In genomic region chr20:41956316-41957050, GRCh38 we compare ENCODE assay signal across 9 cellular contexts.
DNase-seq lines count a peak whose midpoint lies in the region; ATAC-seq and TF ChIP-seq lines count a peak whose summit lies in the region.
"Had no signal": no experiment of that assay in that cellular context is flagged by ENCODE, and none has a peak within 500 bp of the region (broad histone marks: within the 10 kb centered on the region; RNA-seq: fewer than 3 reads in every experiment).

No MANE protein-coding gene starts in this region.

- ATAC-seq in GM21723 (IDR thresholded peaks at IDR 0.05; ENCODE audit: unreplicated experiment) (no peak), GM18520 (IDR thresholded peaks at IDR 0.05; ENCODE audit: unreplicated experiment) (no peak), HG03108 (IDR thresholded peaks at IDR 0.05; ENCODE audit: unreplicated experiment) (no peak), GM19023 (IDR thresholded peaks at IDR 0.05; ENCODE audit: unreplicated experiment) (no peak)

- H3K4me3 ChIP-seq in kidney epithelial cell (ENCODE audit: low read depth, low read length): no peak overlapping the region

- H3K27me3 ChIP-seq in kidney epithelial cell (ENCODE audit: control insufficient read depth, insufficient read depth, low read length): no peaks in the 10 kb centered on the region

- H3K4me1 Mint-ChIP-seq in Calu3 (ENCODE audit: low read depth, unreplicated experiment): no peaks in the 10 kb centered on the region

- no peaks in the 10 kb centered on the region for H3K36me3 Mint-ChIP-seq in Calu3 (ENCODE audit: insufficient read depth, unreplicated experiment)

- intact Hi-C loops in Calu3 (cut with micrococcal nuclease; ENCODE audit: unreplicated experiment): loop anchor here (1.0 to 5.0 kb wide), 2 partner anchors 1231 to 1451 kb away; no protein-coding TSS in a partner anchor

- H3K27me3 Mint-ChIP-seq in Calu3 (ENCODE audit: unreplicated experiment): peaks cover 41% of the 10 kb centered on the region

- CTCF ChIA-PET in Calu3 (lab: Charles Lee): interaction anchor here (1.0 kb wide), 1 partner anchor 1453 kb away, joined by 3 read pairs; no protein-coding TSS in a partner anchor

- peak; percentile 23 for TF ChIP-seq CTCF in Calu3 (IDR thresholded peaks at IDR 0.05; ENCODE audit: unreplicated experiment)
- TF ChIP-seq CTCF in kidney epithelial cell (IDR thresholded peaks at IDR 0.05; ENCODE audit: insufficient read depth, low read length, poor library complexity, severe bottlenecking): peak; percentile 34

- no peak overlapping the region for H3K27ac Mint-ChIP-seq in Calu3 (ENCODE audit: unreplicated experiment)
- H3K27ac Mint-ChIP-seq: activated naive CD4-positive, alpha-beta T cell treated with anti-CD3 and anti-CD28 coated beads for 36 hours had no signal

- DNase-seq in Calu3 (peak; percentile 18), HT1080 (ENCODE audit: low read depth) (peak; percentile 20), SHP77 treated with DMSO at 0.1 percent for 48 hours (lab: John Stamatoyannopoulos, UW) (peak; percentile 6), kidney epithelial cell (ENCODE audit: low read depth) (no peak)
- DNase-seq: activated naive CD4-positive, alpha-beta T cell treated with anti-CD3 and anti-CD28 coated beads for 36 hours had no signal

- H3K4me3 Mint-ChIP-seq in Calu3 (ENCODE audit: low read depth, unreplicated experiment): no peak overlapping the region
- H3K4me3 Mint-ChIP-seq: activated naive CD4-positive, alpha-beta T cell treated with anti-CD3 and anti-CD28 coated beads for 36 hours had no signal

- no peaks in the 10 kb centered on the region for H3K9me3 Mint-ChIP-seq in Calu3 (ENCODE audit: low read depth, unreplicated experiment)
- H3K9me3 Mint-ChIP-seq: activated naive CD4-positive, alpha-beta T cell treated with anti-CD3 and anti-CD28 coated beads for 36 hours had no signal

- BruUV-seq in Calu3 (replicated peaks; lab: Mats Ljungman, UMichigan): no TSS peak

- H3K36me3 ChIP-seq in kidney epithelial cell (ENCODE audit: control insufficient read depth, insufficient read depth, low read length): no peaks in the 10 kb centered on the region
